8 cellular contexts compared by ENCODE assay signal in the genomic region with DNA sequence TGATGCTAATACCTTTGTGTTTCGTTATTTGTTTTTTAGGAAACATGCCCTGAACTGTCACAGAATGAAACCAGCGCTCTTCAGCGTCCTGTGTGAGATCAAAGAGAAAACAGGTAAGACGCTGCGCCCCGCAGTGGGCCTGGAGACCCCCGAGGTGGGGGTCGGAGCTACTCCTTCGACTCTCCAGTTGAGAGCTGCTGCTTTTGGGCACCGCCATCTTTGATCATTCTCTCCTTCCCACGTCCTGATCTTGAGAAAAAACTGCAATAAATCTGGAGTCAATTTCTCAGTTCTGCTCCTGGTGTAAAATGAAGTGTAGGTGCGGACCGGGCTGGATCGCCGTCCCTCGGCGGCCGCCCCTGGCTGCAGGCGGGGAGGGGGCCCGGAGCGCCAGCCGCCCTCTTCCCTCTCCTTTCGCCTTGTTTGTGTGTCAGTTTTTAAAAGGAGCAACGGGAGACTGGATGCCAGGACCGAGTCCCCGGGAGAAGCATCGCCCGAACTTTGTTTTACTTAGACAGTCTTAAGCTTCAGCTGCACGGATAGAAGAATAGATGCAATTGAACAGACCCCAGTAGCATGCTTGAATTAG. TPM values are rescaled to one million over a fixed set of nuclear protein-coding genes. Genes with fewer than 3 reads are reported as not detected.
DNase-seq lines count a peak whose midpoint lies in the region; ATAC-seq and TF ChIP-seq lines count a peak whose summit lies in the region.

No MANE protein-coding gene starts in this region.

- peak overlapping the region; percentile 96 for H3K4me2 ChIP-seq in BLaER1

- H3K36me3 ChIP-seq in BLaER1, result 0 out of 2 replicates have a peak, but pooled peaks cover 8% of the 10 kb centered on the region
- H3K36me3 ChIP-seq in HUES48 (ENCODE audit: control insufficient read depth, insufficient read depth, low read length), result peaks cover 21% of the 10 kb centered on the region
- no peaks in the 10 kb centered on the region for H3K36me3 ChIP-seq in testis (ENCODE audit: low read depth, missing control alignments)

- H3K27ac Mint-ChIP-seq in brain, result peak overlapping the region in 4 of 5 experiments; percentile 92 to 99 (median 96)

- peaks cover 16% of the 10 kb centered on the region for H3K27me3 Mint-ChIP-seq in brain

- H3K4me3 ChIP-seq in BLaER1 (peak overlapping the region; percentile 79), HUES48 (ENCODE audit: low read depth, low read length) (peak overlapping the region; percentile 82), testis (peak overlapping the region; percentile 78 to 85)

- H3K9me3 Mint-ChIP-seq in brain, result no peaks in the 10 kb centered on the region

- H3K9ac ChIP-seq in BLaER1, result peak overlapping the region; percentile 79; the same call in 1 of the 2 replicates
- H3K9ac ChIP-seq in HUES48 (ENCODE audit: low read depth, low read length), result peak overlapping the region; percentile 65

- peaks cover 30% of the 10 kb centered on the region for H3K36me3 Mint-ChIP-seq in brain

- intact Hi-C loops in testis (cut with DNase I; ENCODE audit: low total_unique reads), result no loop called here

- peaks cover 67% of the 10 kb centered on the region for H3K4me1 Mint-ChIP-seq in brain

- H3K4me3 Mint-ChIP-seq in brain, result peak overlapping the region; percentile 88 to 98 (median 90)

- WGBS in testis, 2 donors, result 24 to 25% methylated on average over 29 of the region's 29 CpGs

- H3K27me3 ChIP-seq in BLaER1, result peaks cover 37% of the 10 kb centered on the region
- no peaks in the 10 kb centered on the region for H3K27me3 ChIP-seq in HUES48 (ENCODE audit: control insufficient read depth, insufficient read depth, low read length)
- H3K27me3 ChIP-seq in testis, result no peaks in the 10 kb centered on the region

- ATAC-seq in left lobe of liver, result no peak
- ATAC-seq in GM18858 (IDR thresholded peaks at IDR 0.05; ENCODE audit: unreplicated experiment), result no peak
- ATAC-seq in HG03139 (IDR thresholded peaks at IDR 0.05; ENCODE audit: unreplicated experiment), result no peak

- TF ChIP-seq CTCF in brain (conservative IDR thresholded peaks at IDR 0.05), result no peak
- TF ChIP-seq CTCF in testis (IDR thresholded peaks at IDR 0.05), result no peak

- peak; percentile 49 for DNase-seq in left lobe of liver (ENCODE audit: low spot score)
- DNase-seq in testis, result peak; percentile 36
- no peak for DNase-seq in NCI-H2029 treated with DMSO at 0.1 percent for 48 hours (lab: John Stamatoyannopoulos, UW)

- no peaks in the 10 kb centered on the region for H3K9me3 ChIP-seq in BLaER1
- H3K9me3 ChIP-seq in HUES48 (ENCODE audit: control insufficient read depth, insufficient read depth, low read length), result no peaks in the 10 kb centered on the region
- no peaks in the 10 kb centered on the region for H3K9me3 ChIP-seq in testis

- H4K20me1 ChIP-seq in BLaER1, result peaks cover 35% of the 10 kb centered on the region

- peaks cover 22% of the 10 kb centered on the region for H3K4me1 ChIP-seq in BLaER1
- H3K4me1 ChIP-seq in HUES48 (ENCODE audit: control insufficient read depth, insufficient read depth, low read length), result peaks cover 58% of the 10 kb centered on the region
- peaks cover 8% of the 10 kb centered on the region for H3K4me1 ChIP-seq in testis

- H3K27ac ChIP-seq in BLaER1, result no peak overlapping the region
- peak overlapping the region; percentile 52 for H3K27ac ChIP-seq in HUES48 (ENCODE audit: low read depth, low read length)
- peak overlapping the region; percentile 59 to 89 for H3K27ac ChIP-seq in testis

- no peak for TF ChIP-seq POLR2A in testis (IDR thresholded peaks at IDR 0.05)

RNA-seq across cellular contexts. Expression of a gene that starts 1.4 kb away (rescaled TPM):
- polyA plus RNA-seq in brain (ENCODE audit: insufficient read depth, low read depth, low replicate concordance), result 13.1 TPM
- 15.0 TPM for total RNA-seq in left lobe of liver
- 10 to 100 TPM; 48.0 to 56.1 TPM for total RNA-seq in testis
- polyA plus RNA-seq in testis (ENCODE audit: insufficient read depth, low read depth, low replicate concordance), result 21.0 TPM

RNA-seq across cellular contexts. Expression of a gene that starts 41.6 kb away (rescaled TPM):
- polyA plus RNA-seq in brain (ENCODE audit: insufficient read depth, low read depth, low replicate concordance) (87.1 TPM), testis (ENCODE audit: insufficient read depth, low read depth, low replicate concordance) (135 TPM)
- total RNA-seq in left lobe of liver (42.4 TPM), testis (100 to 1,000 TPM; 112 to 115 TPM)
